In genomic region chr5:65916066-65916465, GRCh38 we compare ENCODE assay signal across 38 cellular contexts.
"Had no signal": no experiment of that assay in that cellular context is flagged by ENCODE, and none has a peak within 500 bp of the region (broad histone marks: within the 10 kb centered on the region; RNA-seq: fewer than 3 reads in every experiment).

No MANE protein-coding gene starts in this region.

- H3K4me3 Mint-ChIP-seq: activated B cell treated with CpG ODN at 0.5 μM for 24 hours; activated CD4-positive, alpha-beta memory T cell treated with anti-CD3 and anti-CD28 coated beads for 36 hours; activated CD4-positive, alpha-beta T cell treated with anti-CD3 and anti-CD28 coated beads for 36 hours; activated CD4-positive, alpha-beta T cell treated with anti-CD3 and anti-CD28 coated beads, Interleukin-2, amount 10 ng/mL, durations not matched to agents 24 days and 14 days; activated CD8-positive, alpha-beta memory T cell treated with anti-CD3 and anti-CD28 coated beads, Interleukin-2, amount 10 ng/mL, durations not matched to agents 7 days and 5 days; activated CD8-positive, alpha-beta T cell treated with anti-CD3 and anti-CD28 coated beads, Interleukin-2, amount 10 ng/mL, durations not matched to agents 7 days and 5 days; activated naive CD4-positive, alpha-beta T cell treated with anti-CD3 and anti-CD28 coated beads for 36 hours; activated naive CD4-positive, alpha-beta T cell treated with anti-CD3 and anti-CD28 coated beads, Interleukin-2, amount 50 U/mL, for 24 hours; activated naive CD8-positive, alpha-beta T cell treated with anti-CD3 and anti-CD28 coated beads for 36 hours; activated naive CD8-positive, alpha-beta T cell treated with anti-CD3 and anti-CD28 coated beads, Interleukin-2, amount 50 U/mL, for 24 hours; activated T-helper 1 cell treated with anti-CD3 and anti-CD28 coated beads, Interleukin-12 subunit alpha, Interleukin-12 subunit beta, Interleukin-2, Interleukin-4 antibody, amounts not matched to agents 30 ng/mL and 10 ng/mL and 1 ng/mL, durations not matched to agents 14 hours and 24 hours and 36 hours; brain; dendritic cell treated with granulocyte-macrophage colony-stimulating factor and Interleukin-4, amounts not matched to agents 40 ng/mL and 50 ng/mL, for 4 days; endodermal cell; T-helper 17 cell; T-helper 2 cell treated with Interferon-gamma antibody and Interleukin-4, amounts not matched to agents 5 μg/mL and 100 μg/mL, for 36 hours had no signal

- H3K27me3 Mint-ChIP-seq: activated B cell treated with CpG ODN at 0.5 μM for 24 hours; activated CD4-positive, alpha-beta memory T cell treated with anti-CD3 and anti-CD28 coated beads for 36 hours; activated CD4-positive, alpha-beta T cell treated with anti-CD3 and anti-CD28 coated beads for 36 hours; activated CD8-positive, alpha-beta memory T cell treated with anti-CD3 and anti-CD28 coated beads, Interleukin-2, amount 10 ng/mL, durations not matched to agents 7 days and 5 days; activated naive CD4-positive, alpha-beta T cell treated with anti-CD3 and anti-CD28 coated beads, Interleukin-2, amount 50 U/mL, for 24 hours; activated naive CD8-positive, alpha-beta T cell treated with anti-CD3 and anti-CD28 coated beads for 36 hours; activated naive CD8-positive, alpha-beta T cell treated with anti-CD3 and anti-CD28 coated beads, Interleukin-2, amount 50 U/mL, for 24 hours; dendritic cell treated with granulocyte-macrophage colony-stimulating factor and Interleukin-4, amounts not matched to agents 40 ng/mL and 50 ng/mL, for 4 days; T-helper 17 cell had no signal

- H3K27me3 ChIP-seq: adrenal gland, ascending aorta, breast epithelium, cardiac muscle cell, dorsolateral prefrontal cortex, heart left ventricle had no signal

- H3K9me3 ChIP-seq: adrenal gland, ascending aorta, breast epithelium, heart left ventricle had no signal

- H3K27ac ChIP-seq: adrenal gland, ascending aorta, breast epithelium, cardiac muscle cell, coronary artery, heart left ventricle, WERI-Rb-1 had no signal

- ATAC-seq: activated CD4-positive, alpha-beta T cell treated with anti-CD3 and anti-CD28 coated beads for 36 hours; activated CD8-positive, alpha-beta memory T cell treated with anti-CD3 and anti-CD28 coated beads, Interleukin-2, amount 10 ng/mL, durations not matched to agents 7 days and 5 days; activated CD8-positive, alpha-beta T cell treated with anti-CD3 and anti-CD28 coated beads, Interleukin-2, amount 10 ng/mL, durations not matched to agents 7 days and 5 days; activated naive CD8-positive, alpha-beta T cell treated with anti-CD3 and anti-CD28 coated beads, Interleukin-2, amount 50 U/mL, for 24 hours; esophagus mucosa; heart left ventricle; T-helper 17 cell had no signal

- DNase-seq: activated B cell treated with CpG ODN at 0.5 μM for 24 hours; activated CD4-positive, alpha-beta memory T cell treated with anti-CD3 and anti-CD28 coated beads for 36 hours; activated CD4-positive, alpha-beta T cell treated with anti-CD3 and anti-CD28 coated beads for 36 hours; activated CD4-positive, CD25-positive, alpha-beta regulatory T cell treated with anti-CD3 and anti-CD28 coated beads, Interleukin-2, amount 50 U/mL, for 72 hours; activated CD8-positive, alpha-beta memory T cell treated with anti-CD3 and anti-CD28 coated beads, Interleukin-2, amount 10 ng/mL, durations not matched to agents 7 days and 5 days; activated CD8-positive, alpha-beta memory T cell treated with anti-CD3 and anti-CD28 coated beads, Interleukin-2, amount 50 U/mL, for 4 hours; activated CD8-positive, alpha-beta T cell treated with anti-CD3 and anti-CD28 coated beads, Interleukin-2, amount 10 ng/mL, durations not matched to agents 7 days and 5 days; activated effector memory CD4-positive, alpha-beta T cell treated with anti-CD3 and anti-CD28 coated beads, Interleukin-2, amount 50 U/mL, for 16 hours; activated naive CD4-positive, alpha-beta T cell treated with anti-CD3 and anti-CD28 coated beads for 36 hours; activated naive CD8-positive, alpha-beta T cell treated with anti-CD3 and anti-CD28 coated beads for 36 hours; activated naive CD8-positive, alpha-beta T cell treated with anti-CD3 and anti-CD28 coated beads, Interleukin-2, amount 50 U/mL, for 24 hours; activated T-cell treated with anti-CD3 and anti-CD28 coated beads, Interleukin-2, amount 50 U/mL, for 1 hour; activated T-cell treated with anti-CD3 and anti-CD28 coated beads, Interleukin-2, amount 50 U/mL, for 48 hours; adrenal gland; central memory CD4-positive, alpha-beta T cell; cerebellar nuclear complex; dorsolateral prefrontal cortex; effector memory CD4-positive, alpha-beta T cell; endodermal cell; foreskin fibroblast; glutamatergic neuron; heart left ventricle; T-helper 1 cell; T-helper 17 cell; T1000; WERI-Rb-1 had no signal

- H3K9me3 Mint-ChIP-seq: activated B cell treated with CpG ODN at 0.5 μM for 24 hours; activated CD4-positive, alpha-beta memory T cell treated with anti-CD3 and anti-CD28 coated beads for 36 hours; activated CD4-positive, alpha-beta T cell treated with anti-CD3 and anti-CD28 coated beads, Interleukin-2, amount 10 ng/mL, durations not matched to agents 24 days and 14 days; activated naive CD4-positive, alpha-beta T cell treated with anti-CD3 and anti-CD28 coated beads for 36 hours; activated naive CD4-positive, alpha-beta T cell treated with anti-CD3 and anti-CD28 coated beads, Interleukin-2, amount 50 U/mL, for 24 hours; activated naive CD8-positive, alpha-beta T cell treated with anti-CD3 and anti-CD28 coated beads for 36 hours; activated naive CD8-positive, alpha-beta T cell treated with anti-CD3 and anti-CD28 coated beads, Interleukin-2, amount 50 U/mL, for 24 hours; activated T-helper 1 cell treated with anti-CD3 and anti-CD28 coated beads, Interleukin-12 subunit alpha, Interleukin-12 subunit beta, Interleukin-2, Interleukin-4 antibody, amounts not matched to agents 30 ng/mL and 10 ng/mL and 1 ng/mL, durations not matched to agents 14 hours and 24 hours and 36 hours; activated T-helper 2 cell treated with anti-CD3 and anti-CD28 coated beads, Interferon-gamma antibody, Interleukin-2, Interleukin-4, amounts not matched to agents 10 μg/mL and 5 μg/mL and 100 μg/mL, durations not matched to agents 14 hours and 24 hours and 36 hours; brain; dendritic cell treated with granulocyte-macrophage colony-stimulating factor and Interleukin-4, amounts not matched to agents 40 ng/mL and 50 ng/mL, for 4 days; endodermal cell; T-helper 2 cell treated with Interferon-gamma antibody and Interleukin-4, amounts not matched to agents 5 μg/mL and 100 μg/mL, for 36 hours had no signal

- H3K27ac Mint-ChIP-seq: activated B cell treated with CpG ODN at 0.5 μM for 24 hours; activated CD4-positive, alpha-beta memory T cell treated with anti-CD3 and anti-CD28 coated beads for 36 hours; activated CD4-positive, alpha-beta T cell treated with anti-CD3 and anti-CD28 coated beads for 36 hours; activated CD4-positive, alpha-beta T cell treated with anti-CD3 and anti-CD28 coated beads, Interleukin-2, amount 10 ng/mL, durations not matched to agents 24 days and 14 days; activated CD8-positive, alpha-beta memory T cell treated with anti-CD3 and anti-CD28 coated beads, Interleukin-2, amount 10 ng/mL, durations not matched to agents 7 days and 5 days; activated CD8-positive, alpha-beta T cell treated with anti-CD3 and anti-CD28 coated beads, Interleukin-2, amount 10 ng/mL, durations not matched to agents 7 days and 5 days; activated naive CD4-positive, alpha-beta T cell treated with anti-CD3 and anti-CD28 coated beads for 36 hours; activated naive CD4-positive, alpha-beta T cell treated with anti-CD3 and anti-CD28 coated beads, Interleukin-2, amount 50 U/mL, for 24 hours; activated naive CD8-positive, alpha-beta T cell treated with anti-CD3 and anti-CD28 coated beads for 36 hours; activated naive CD8-positive, alpha-beta T cell treated with anti-CD3 and anti-CD28 coated beads, Interleukin-2, amount 50 U/mL, for 24 hours; activated T-helper 1 cell treated with anti-CD3 and anti-CD28 coated beads, Interleukin-12 subunit alpha, Interleukin-12 subunit beta, Interleukin-2, Interleukin-4 antibody, amounts not matched to agents 30 ng/mL and 10 ng/mL and 1 ng/mL, durations not matched to agents 14 hours and 24 hours and 36 hours; activated T-helper 2 cell treated with anti-CD3 and anti-CD28 coated beads, Interferon-gamma antibody, Interleukin-2, Interleukin-4, amounts not matched to agents 10 μg/mL and 5 μg/mL and 100 μg/mL, durations not matched to agents 14 hours and 24 hours and 36 hours; brain; dendritic cell treated with granulocyte-macrophage colony-stimulating factor and Interleukin-4, amounts not matched to agents 40 ng/mL and 50 ng/mL, for 4 days; endodermal cell; T-helper 17 cell; T-helper 2 cell treated with Interferon-gamma antibody and Interleukin-4, amounts not matched to agents 5 μg/mL and 100 μg/mL, for 36 hours had no signal

- H3K4me1 ChIP-seq: adrenal gland, ascending aorta, breast epithelium had no signal

- H3K4me3 ChIP-seq: adrenal gland, ascending aorta, breast epithelium, cardiac muscle cell, coronary artery, dorsolateral prefrontal cortex, heart left ventricle had no signal

- H3K36me3 ChIP-seq: adrenal gland, ascending aorta, breast epithelium, cardiac muscle cell, heart left ventricle, WERI-Rb-1 had no signal

- H3K4me1 Mint-ChIP-seq: activated CD8-positive, alpha-beta memory T cell treated with anti-CD3 and anti-CD28 coated beads, Interleukin-2, amount 10 ng/mL, durations not matched to agents 7 days and 5 days; endodermal cell had no signal

- H3K36me3 Mint-ChIP-seq: activated CD4-positive, alpha-beta memory T cell treated with anti-CD3 and anti-CD28 coated beads for 36 hours; activated CD8-positive, alpha-beta memory T cell treated with anti-CD3 and anti-CD28 coated beads, Interleukin-2, amount 10 ng/mL, durations not matched to agents 7 days and 5 days; activated naive CD4-positive, alpha-beta T cell treated with anti-CD3 and anti-CD28 coated beads, Interleukin-2, amount 50 U/mL, for 24 hours; activated naive CD8-positive, alpha-beta T cell treated with anti-CD3 and anti-CD28 coated beads for 36 hours; brain had no signal
